Comparison of ENCODE assay signal across 13 cellular contexts in the genomic region with DNA sequence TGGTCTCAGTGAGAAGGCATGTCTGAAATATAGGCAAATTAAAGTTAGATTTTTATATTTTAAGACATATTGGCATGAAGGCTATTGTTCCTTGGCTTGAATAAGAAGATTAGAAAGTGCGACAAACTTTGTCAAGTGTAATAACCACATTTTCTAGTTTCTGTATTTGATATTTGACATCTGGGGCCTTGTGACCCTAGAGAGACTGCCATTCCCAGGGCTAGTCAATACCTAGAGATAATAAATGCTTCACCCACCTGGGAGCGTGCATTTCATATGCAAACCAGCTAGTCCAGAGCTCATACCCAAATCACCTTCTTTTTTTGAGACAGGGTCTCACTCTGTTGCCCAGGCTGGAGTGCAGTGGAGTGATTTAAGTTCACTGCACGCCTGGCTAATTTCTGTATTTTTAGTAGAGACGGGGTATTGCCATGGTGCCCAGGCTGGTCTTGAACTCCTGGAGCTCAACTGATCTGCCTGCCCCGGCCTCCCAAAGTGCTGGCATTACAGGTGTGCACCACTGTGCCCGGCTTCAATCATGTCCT.
DNase-seq lines count a peak whose midpoint lies in the region; ATAC-seq and TF ChIP-seq lines count a peak whose summit lies in the region.
"Had no signal": no experiment of that assay in that cellular context is flagged by ENCODE, and none has a peak within 500 bp of the region (broad histone marks: within the 10 kb centered on the region; RNA-seq: fewer than 3 reads in every experiment).

No MANE protein-coding gene starts in this region.

- peak overlapping the region; percentile 1 for H3K27ac Mint-ChIP-seq in activated naive CD4-positive, alpha-beta T cell treated with anti-CD3 and anti-CD28 coated beads, Interleukin-2, amount 50 U/mL, for 24 hours
- H3K27ac Mint-ChIP-seq: GM23338 had no signal

- DNase-seq in activated naive CD4-positive, alpha-beta T cell treated with Interleukin-2 at 50 U/mL for 16 hours: no peak
- no peak for DNase-seq in spleen
- no peak for DNase-seq in NCI-H128 (lab: John Stamatoyannopoulos, UW; ENCODE audit: unreplicated experiment)
- DNase-seq in osteoblast (ENCODE audit: insufficient read length, low spot score, missing footprints): no peak
- DNase-seq in NCI-H526 treated with DMSO at 0.1 percent for 48 hours (lab: John Stamatoyannopoulos, UW): no peak
- DNase-seq: aorta, small intestine, T-cell had no signal

- H3K4me2 ChIP-seq in osteoblast (ENCODE audit: insufficient read depth, low read length): no peak overlapping the region
- H3K4me2 ChIP-seq: GM23338 had no signal

- H3K4me3 ChIP-seq in spleen: no peak overlapping the region
- H3K4me3 ChIP-seq in osteoblast (ENCODE audit: insufficient read depth, low read length): no peak overlapping the region
- H3K4me3 ChIP-seq: GM23338 had no signal

- no peaks in the 10 kb centered on the region for H3K27me3 Mint-ChIP-seq in activated naive CD4-positive, alpha-beta T cell treated with anti-CD3 and anti-CD28 coated beads, Interleukin-2, amount 50 U/mL, for 24 hours
- H3K27me3 Mint-ChIP-seq: T-cell had no signal

- H3K4me1 ChIP-seq in spleen: peaks cover 20 to 66% (median 44%) of the 10 kb centered on the region in 6 donors
- H3K4me1 ChIP-seq in osteoblast (ENCODE audit: insufficient read depth, low read length): no peaks in the 10 kb centered on the region

- intact Hi-C loops in spleen (cut with DNase I; ENCODE audit: low total_unique reads): no loop called here

- no peaks in the 10 kb centered on the region for H3K27me3 ChIP-seq in spleen (replicated peaks in 1 of 7)
- H3K27me3 ChIP-seq in osteoblast (ENCODE audit: insufficient read depth, low read length): no peaks in the 10 kb centered on the region

- H3K36me3 ChIP-seq in spleen: no peaks in the 10 kb centered on the region
- H3K36me3 ChIP-seq in osteoblast (ENCODE audit: insufficient read depth, low read length): no peaks in the 10 kb centered on the region

- TF ChIP-seq POLR2A in spleen (IDR thresholded peaks at IDR 0.05): no peak

- no peaks in the 10 kb centered on the region for H3K9me3 Mint-ChIP-seq in activated naive CD4-positive, alpha-beta T cell treated with anti-CD3 and anti-CD28 coated beads, Interleukin-2, amount 50 U/mL, for 24 hours
- H3K9me3 Mint-ChIP-seq: GM23338, T-cell had no signal

- WGBS in spleen, 5 donors: 66 to 85% (median 77%) methylated on average over 6 of the region's 6 CpGs

- peaks cover 73% of the 10 kb centered on the region for H3K4me1 Mint-ChIP-seq in activated naive CD4-positive, alpha-beta T cell treated with anti-CD3 and anti-CD28 coated beads, Interleukin-2, amount 50 U/mL, for 24 hours

- ATAC-seq in HG02610 (IDR thresholded peaks at IDR 0.05; ENCODE audit: unreplicated experiment) (peak; percentile 44), HG03378 (IDR thresholded peaks at IDR 0.05; ENCODE audit: unreplicated experiment) (peak; percentile 35)
- ATAC-seq: GM23338, T-cell had no signal

- H3K9me3 ChIP-seq in spleen (no peaks in the 10 kb centered on the region), osteoblast (ENCODE audit: low read depth, low read length) (no peaks in the 10 kb centered on the region)

- no peaks in the 10 kb centered on the region for H3K36me3 Mint-ChIP-seq in activated naive CD4-positive, alpha-beta T cell treated with anti-CD3 and anti-CD28 coated beads, Interleukin-2, amount 50 U/mL, for 24 hours
- H3K36me3 Mint-ChIP-seq: T-cell had no signal

- H4K20me1 ChIP-seq in osteoblast (ENCODE audit: insufficient read depth, low read length): no peaks in the 10 kb centered on the region

- no peak overlapping the region for H2AFZ ChIP-seq in osteoblast (ENCODE audit: low read length)
- H2AFZ ChIP-seq: GM23338 had no signal

- no peaks in the 10 kb centered on the region for H3K79me2 ChIP-seq in osteoblast (ENCODE audit: insufficient read depth, low read length)

- TF ChIP-seq CTCF in spleen (IDR thresholded peaks at IDR 0.05 in 8 of 11, conservative IDR thresholded peaks at IDR 0.05 in 3 of 11) (no peak), osteoblast (IDR thresholded peaks at IDR 0.05; ENCODE audit: extremely low read depth, low read depth, low read length) (no peak)

- H3K4me3 Mint-ChIP-seq in activated naive CD4-positive, alpha-beta T cell treated with anti-CD3 and anti-CD28 coated beads, Interleukin-2, amount 50 U/mL, for 24 hours: no peak overlapping the region
- H3K4me3 Mint-ChIP-seq: GM23338 had no signal

- H3K27ac ChIP-seq in spleen (peak overlapping the region in 6 of 8 donors; percentile 43 to 98 (median 92)), osteoblast (ENCODE audit: low read depth, low read length) (no peak overlapping the region)
- H3K27ac ChIP-seq: 22Rv1 had no signal
